8 cellular contexts compared by ENCODE assay signal in genomic region chr6:15491255-15491985, GRCh38.
A peak's percentile ranks its signal among the peaks of the same experiment; 100 is the strongest.
DNase-seq lines count a peak whose midpoint lies in the region; ATAC-seq, FAIRE-seq and TF ChIP-seq lines count a peak whose summit lies in the region.

No MANE protein-coding gene starts in this region.

- TF ChIP-seq CTCF in D721Med (IDR thresholded peaks at IDR 0.05; ENCODE audit: insufficient read depth, missing control alignments) (peak; percentile 90), pancreas (IDR thresholded peaks at IDR 0.05) (peak; percentile 70 to 89 (median 82)), tibial nerve (IDR thresholded peaks at IDR 0.05) (peak; percentile 87 to 95 (median 93))

- H3K36me3 ChIP-seq in pancreas (peaks cover 0 to 10% (median 0%) of the 10 kb centered on the region in 3 donors), tibial nerve (peaks cover 0 to 26% (median 12%) of the 10 kb centered on the region in 3 donors)

- peaks cover 36% of the 10 kb centered on the region for H3K4me1 Mint-ChIP-seq in activated naive CD4-positive, alpha-beta T cell treated with anti-CD3 and anti-CD28 coated beads for 36 hours (ENCODE audit: low read depth)

- H3K27me3 ChIP-seq in pancreas (no peaks in the 10 kb centered on the region), tibial nerve (no peaks in the 10 kb centered on the region)

- peak; percentile 53 to 77 for TF ChIP-seq EP300 in tibial nerve (IDR thresholded peaks at IDR 0.05)

- peak overlapping the region; percentile 51 for H3K27ac Mint-ChIP-seq in activated naive CD4-positive, alpha-beta T cell treated with anti-CD3 and anti-CD28 coated beads for 36 hours

- H3K9me3 ChIP-seq in pancreas: no peaks in the 10 kb centered on the region
- H3K9me3 ChIP-seq in tibial nerve: no peaks in the 10 kb centered on the region

- H3K4me3 ChIP-seq in pancreas (no peak overlapping the region), tibial nerve (no peak overlapping the region)

- peaks cover 0 to 4% (median 4%) of the 10 kb centered on the region in 3 donors for H3K4me1 ChIP-seq in pancreas
- H3K4me1 ChIP-seq in tibial nerve: peaks cover 0 to 40% (median 4%) of the 10 kb centered on the region in 4 donors

- DNase-seq in D721Med (ENCODE audit: insufficient read length, low spot score): no peak
- DNase-seq in HPDE6-E6E7 (ENCODE audit: extremely low spot score): peak; percentile 54
- DNase-seq in SK-N-DZ (ENCODE audit: low spot score): peak; percentile 52
- peak; percentile 86 for DNase-seq in activated naive CD4-positive, alpha-beta T cell treated with anti-CD3 and anti-CD28 coated beads for 36 hours
- DNase-seq in frontal cortex (ENCODE audit: low spot score in 2 of 2): peak; percentile 78
- DNase-seq in pancreas: peak in 5 of 6 donors; percentile 50 to 78 (median 73)
- DNase-seq in tibial nerve (ENCODE audit: low spot score in 2 of 2): peak; percentile 60 to 83

- TF ChIP-seq POLR2A in tibial nerve (IDR thresholded peaks at IDR 0.05): no peak

- H3K27me3 Mint-ChIP-seq in activated naive CD4-positive, alpha-beta T cell treated with anti-CD3 and anti-CD28 coated beads for 36 hours (ENCODE audit: low read depth): no peaks in the 10 kb centered on the region

- intact Hi-C loops in activated naive CD4-positive, alpha-beta T cell treated with anti-CD3 and anti-CD28 coated beads for 36 hours (cut with micrococcal nuclease): loop anchor here (1.0 to 5.0 kb wide), 6 partner anchors 51 to 1279 kb away; no protein-coding TSS in a partner anchor
- intact Hi-C loops in pancreas (cut with DNase I): no loop called here

- ATAC-seq in pancreas (peak; percentile 78 to 93 (median 92)), GM21529 (IDR thresholded peaks at IDR 0.05; ENCODE audit: unreplicated experiment) (no peak)

- 7 to 11% methylated on average over 9 of the region's 9 CpGs for WGBS in pancreas, 2 donors
- 7 to 9% methylated on average over 9 of the region's 9 CpGs for whole genome bisulfite sequencing in tibial nerve, 2 donors

- H3K9me3 Mint-ChIP-seq in activated naive CD4-positive, alpha-beta T cell treated with anti-CD3 and anti-CD28 coated beads for 36 hours: no peaks in the 10 kb centered on the region

- peaks cover 27% of the 10 kb centered on the region for H3K36me3 Mint-ChIP-seq in activated naive CD4-positive, alpha-beta T cell treated with anti-CD3 and anti-CD28 coated beads for 36 hours (ENCODE audit: low read depth)

- H3K4me3 Mint-ChIP-seq in activated naive CD4-positive, alpha-beta T cell treated with anti-CD3 and anti-CD28 coated beads for 36 hours: no peak overlapping the region

- H3K27ac ChIP-seq in pancreas: no peak overlapping the region
- H3K27ac ChIP-seq in tibial nerve: peak overlapping the region in 3 of 4 donors; percentile 22 to 53 (median 25)

- FAIRE-seq in D721Med (lab: Jason Lieb, UNC) (no peak), frontal cortex (lab: Jason Lieb, UNC) (peak; percentile 66), pancreas (lab: Jason Lieb, UNC) (peak; percentile 71)

- CTCF ChIA-PET in activated naive CD4-positive, alpha-beta T cell treated with anti-CD3 and anti-CD28 coated beads for 36 hours (lab: Charles Lee): interaction anchor here (1.0 kb wide), 2 partner anchors 10 to 34 kb away, joined by 3 to 5 read pairs; no protein-coding TSS in a partner anchor

Comparison
In these comparisons a context has a peak if more than half of its experiments do, and no peak if none do; other contexts are left out.
1. H3K27ac ChIP-seq: peak in tibial nerve (3 of 4); none in pancreas (0 of 4).
2. Peak in every context shown above with its lines, with median percentiles within 50 percentile points of each other: CTCF ChIP-seq.